ENCODE assay signal across 5 cellular contexts in genomic region chr5:103295424-103295823, GRCh38.
"Had no signal": no experiment of that assay in that cellular context is flagged by ENCODE, and none has a peak within 500 bp of the region (broad histone marks: within the 10 kb centered on the region; RNA-seq: fewer than 3 reads in every experiment).

No MANE protein-coding gene starts in this region.

- DNase-seq: IMR-90, KBM-7 had no signal

- H3K4me3 ChIP-seq: K562 had no signal

- H3K4me1 Mint-ChIP-seq: IgD-negative memory B cell had no signal

- H3K27ac Mint-ChIP-seq: IgD-negative memory B cell had no signal

- H3K27ac ChIP-seq: HL-60 had no signal

- H3K4me3 Mint-ChIP-seq: IgD-negative memory B cell had no signal

- H3K36me3 Mint-ChIP-seq: IgD-negative memory B cell had no signal

- H3K9me3 Mint-ChIP-seq: IgD-negative memory B cell had no signal
